Comparison of ENCODE assay signal across 20 cellular contexts in the genomic region with DNA sequence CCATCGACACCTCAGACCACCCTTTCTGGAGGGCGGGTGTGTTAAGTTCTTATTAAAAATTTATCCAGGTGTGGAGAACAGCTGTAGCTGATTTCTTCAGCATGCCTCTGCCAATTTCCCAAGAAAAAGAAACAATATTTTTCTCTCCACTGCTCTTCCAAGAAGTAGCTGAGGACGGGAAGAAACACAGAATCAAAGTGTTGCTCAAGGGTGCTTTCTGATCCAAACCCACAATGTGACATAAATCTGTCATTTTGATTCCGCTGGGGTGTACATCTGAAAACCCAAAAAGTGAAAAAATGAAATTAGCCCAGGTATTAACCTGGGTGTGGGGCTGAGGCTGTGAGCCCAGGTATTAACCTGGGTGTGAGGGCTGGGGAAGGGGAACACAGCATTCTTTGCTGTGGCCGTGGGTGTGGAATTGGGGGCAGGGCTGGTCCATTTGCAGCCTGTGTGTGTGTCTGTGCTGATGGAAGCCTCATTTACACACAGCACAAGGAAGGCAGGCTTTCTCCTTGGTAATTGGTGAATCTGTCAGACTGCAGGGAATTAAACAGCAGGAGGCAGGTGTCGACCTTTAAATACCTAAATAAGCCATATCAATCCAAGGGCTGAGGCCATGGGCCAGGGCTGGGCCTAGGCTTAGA. TPM values are rescaled to one million over a fixed set of nuclear protein-coding genes. Genes with fewer than 3 reads are reported as not detected.
"Had no signal": no experiment of that assay in that cellular context is flagged by ENCODE, and none has a peak within 500 bp of the region (broad histone marks: within the 10 kb centered on the region; RNA-seq: fewer than 3 reads in every experiment).

No MANE protein-coding gene starts in this region.

- H3K9me3 Mint-ChIP-seq: activated B cell treated with CpG ODN at 0.5 μM for 24 hours; activated CD4-positive, alpha-beta memory T cell treated with anti-CD3 and anti-CD28 coated beads, Interleukin-2, amount 10 ng/mL, durations not matched to agents 7 days and 5 days; activated naive CD8-positive, alpha-beta T cell treated with anti-CD3 and anti-CD28 coated beads for 36 hours; activated T-helper 17 cell treated with anti-CD3 and anti-CD28 coated beads, Interleukin-2, amount 50 U/mL, for 72 hours; memory B cell; naive thymus-derived CD8-positive, alpha-beta T cell had no signal

- H3K27ac Mint-ChIP-seq: activated B cell treated with CpG ODN at 0.5 μM for 24 hours; activated CD4-positive, alpha-beta memory T cell treated with anti-CD3 and anti-CD28 coated beads, Interleukin-2, amount 10 ng/mL, durations not matched to agents 7 days and 5 days; activated CD8-positive, alpha-beta memory T cell treated with anti-CD3 and anti-CD28 coated beads, Interleukin-2, amount 10 ng/mL, durations not matched to agents 7 days and 5 days; activated naive CD8-positive, alpha-beta T cell treated with anti-CD3 and anti-CD28 coated beads for 36 hours; activated T-helper 17 cell treated with anti-CD3 and anti-CD28 coated beads, Interleukin-2, amount 50 U/mL, for 72 hours; memory B cell; naive thymus-derived CD8-positive, alpha-beta T cell had no signal

- H3K4me3 ChIP-seq: heart left ventricle, transverse colon, uterus had no signal

- DNase-seq: activated B cell treated with CpG ODN at 0.5 μM for 24 hours; activated CD4-positive, alpha-beta memory T cell treated with anti-CD3 and anti-CD28 coated beads, Interleukin-2, amount 10 ng/mL, durations not matched to agents 7 days and 5 days; activated CD4-positive, alpha-beta T cell treated with anti-CD3 and anti-CD28 coated beads for 48 hours; activated CD8-positive, alpha-beta memory T cell treated with anti-CD3 and anti-CD28 coated beads, Interleukin-2, amount 10 ng/mL, durations not matched to agents 7 days and 5 days; activated naive CD4-positive, alpha-beta T cell; activated naive CD8-positive, alpha-beta T cell treated with anti-CD3 and anti-CD28 coated beads for 36 hours; activated T-cell treated with anti-CD3 and anti-CD28 coated beads, Interleukin-2, amount 50 U/mL, for 1 hour; amniotic stem cell; foreskin fibroblast; heart left ventricle; naive thymus-derived CD8-positive, alpha-beta T cell; posterior cingulate gyrus; retina; stimulated activated CD8-positive, alpha-beta memory T cell treated with anti-CD3 and anti-CD28 coated beads, Interleukin-4, amount 100 ng/mL, for 48 hours; stimulated activated naive CD4-positive, alpha-beta T cell treated with Interleukin-2 at 50 U/mL for 16 hours; transverse colon; uterus had no signal

- H3K4me3 Mint-ChIP-seq: activated B cell treated with CpG ODN at 0.5 μM for 24 hours; activated CD4-positive, alpha-beta memory T cell treated with anti-CD3 and anti-CD28 coated beads, Interleukin-2, amount 10 ng/mL, durations not matched to agents 7 days and 5 days; activated CD8-positive, alpha-beta memory T cell treated with anti-CD3 and anti-CD28 coated beads, Interleukin-2, amount 10 ng/mL, durations not matched to agents 7 days and 5 days; activated naive CD8-positive, alpha-beta T cell treated with anti-CD3 and anti-CD28 coated beads for 36 hours; activated T-helper 17 cell treated with anti-CD3 and anti-CD28 coated beads, Interleukin-2, amount 50 U/mL, for 72 hours; memory B cell; naive thymus-derived CD8-positive, alpha-beta T cell had no signal

- ATAC-seq: activated CD8-positive, alpha-beta memory T cell treated with anti-CD3 and anti-CD28 coated beads, Interleukin-2, amount 10 ng/mL, durations not matched to agents 7 days and 5 days; activated T-helper 17 cell treated with anti-CD3 and anti-CD28 coated beads, Interleukin-2, amount 50 U/mL, for 72 hours; heart left ventricle; naive thymus-derived CD8-positive, alpha-beta T cell had no signal

- H3K4me1 Mint-ChIP-seq: activated B cell treated with CpG ODN at 0.5 μM for 24 hours; activated CD4-positive, alpha-beta memory T cell treated with anti-CD3 and anti-CD28 coated beads, Interleukin-2, amount 10 ng/mL, durations not matched to agents 7 days and 5 days; activated naive CD8-positive, alpha-beta T cell treated with anti-CD3 and anti-CD28 coated beads for 36 hours; activated T-helper 17 cell treated with anti-CD3 and anti-CD28 coated beads, Interleukin-2, amount 50 U/mL, for 72 hours; memory B cell; naive thymus-derived CD8-positive, alpha-beta T cell had no signal

- H3K36me3 ChIP-seq: heart left ventricle, transverse colon, uterus had no signal

- H3K9me3 ChIP-seq: heart left ventricle, transverse colon, uterus had no signal

- H3K36me3 Mint-ChIP-seq: activated CD8-positive, alpha-beta memory T cell treated with anti-CD3 and anti-CD28 coated beads, Interleukin-2, amount 10 ng/mL, durations not matched to agents 7 days and 5 days; activated naive CD8-positive, alpha-beta T cell treated with anti-CD3 and anti-CD28 coated beads for 36 hours; memory B cell; naive thymus-derived CD8-positive, alpha-beta T cell had no signal

- H3K4me1 ChIP-seq: heart left ventricle, transverse colon, uterus had no signal

- H3K27me3 ChIP-seq: transverse colon, uterus had no signal

- H3K27ac ChIP-seq: epithelial cell of prostate, heart left ventricle, transverse colon, uterus had no signal

RNA-seq across cellular contexts. Expression of a gene that starts 48.4 kb away (rescaled TPM):
- polyA plus RNA-seq: naive thymus-derived CD8-positive, alpha-beta T cell had no signal
